Comparison of ENCODE assay signal across 15 cellular contexts in the genomic region with DNA sequence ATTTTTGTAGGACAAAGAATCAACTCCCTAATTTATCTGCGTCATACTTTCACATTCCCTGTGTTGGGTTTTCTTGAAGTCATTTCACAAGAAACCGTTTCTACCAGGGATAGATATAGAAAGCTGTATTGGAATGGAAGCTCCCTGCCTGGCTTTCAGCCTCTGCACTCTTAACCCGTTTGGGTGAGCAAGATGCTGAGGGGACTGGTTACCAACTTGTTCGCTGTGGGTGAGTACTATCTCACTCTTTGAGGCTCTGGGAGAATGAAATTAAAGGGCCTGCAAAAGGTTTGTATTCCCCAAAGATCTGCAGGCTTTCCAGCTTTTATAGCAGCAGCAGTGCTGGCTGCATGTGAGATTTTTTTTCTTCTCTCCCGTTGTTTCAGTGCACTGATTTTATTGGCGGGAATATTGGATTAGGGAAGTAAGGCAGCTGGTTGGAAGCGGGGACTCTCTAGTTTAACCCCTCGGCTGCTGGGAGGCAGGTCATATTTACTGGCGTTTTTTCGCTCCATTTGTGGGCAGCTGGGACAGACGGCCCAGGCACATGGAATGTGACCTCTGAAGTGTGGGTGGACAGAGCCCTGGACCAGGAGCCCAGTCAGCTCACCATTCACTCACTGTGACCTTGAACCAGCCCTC. TPM values are rescaled to one million over a fixed set of nuclear protein-coding genes. Genes with fewer than 3 reads are reported as not detected.
DNase-seq lines count a peak whose midpoint lies in the region; ATAC-seq lines count a peak whose summit lies in the region.
"Had no signal": no experiment of that assay in that cellular context is flagged by ENCODE, and none has a peak within 500 bp of the region (broad histone marks: within the 10 kb centered on the region; RNA-seq: fewer than 3 reads in every experiment).

No MANE protein-coding gene starts in this region.

- H3K4me1 ChIP-seq in adipocyte (ENCODE audit: control insufficient read depth, insufficient read depth, low read length) (peaks cover 7% of the 10 kb centered on the region), aorta (ENCODE audit: control insufficient read depth in 1 of 2, insufficient read depth in 2 of 2, low read length in 2 of 2) (no peaks in the 10 kb centered on the region)

- H3K36me3 Mint-ChIP-seq in activated T-cell treated with anti-CD3 and anti-CD28 coated beads, Interleukin-2, amount 50 U/mL, for 4 hours (ENCODE audit: insufficient read depth) = no peaks in the 10 kb centered on the region

- no peaks in the 10 kb centered on the region for H3K4me1 Mint-ChIP-seq in activated T-cell treated with anti-CD3 and anti-CD28 coated beads, Interleukin-2, amount 50 U/mL, for 4 hours (ENCODE audit: low read depth)
- H3K4me1 Mint-ChIP-seq: stimulated activated naive CD8-positive, alpha-beta T cell treated with anti-CD3 and anti-CD28 coated beads, Interleukin-15, amount 100 ng/mL, for 72 hours had no signal

- peaks cover 6% of the 10 kb centered on the region for H3K27me3 Mint-ChIP-seq in activated T-cell treated with anti-CD3 and anti-CD28 coated beads, Interleukin-2, amount 50 U/mL, for 4 hours (ENCODE audit: low read depth)

- H3K9ac ChIP-seq in adipocyte (ENCODE audit: low read length) = no peak overlapping the region

- H3K4me3 Mint-ChIP-seq in activated T-cell treated with anti-CD3 and anti-CD28 coated beads, Interleukin-2, amount 50 U/mL, for 4 hours = no peak overlapping the region
- H3K4me3 Mint-ChIP-seq: dendritic cell treated with granulocyte-macrophage colony-stimulating factor and Interleukin-4, amounts not matched to agents 40 ng/mL and 50 ng/mL, for 4 days; stimulated activated naive CD8-positive, alpha-beta T cell treated with anti-CD3 and anti-CD28 coated beads, Interleukin-15, amount 100 ng/mL, for 72 hours had no signal

- DNase-seq in left cardiac atrium (no peak), Right ventricle myocardium inferior (ENCODE audit: missing footprints) (no peak), adipocyte (ENCODE audit: low read depth) (no peak), left kidney (ENCODE audit: low read depth, low spot score) (peak; percentile 73), aorta (no peak), T-helper 1 cell (no peak)
- DNase-seq in activated T-cell treated with anti-CD3 and anti-CD28 coated beads, Interleukin-2, amount 50 U/mL, for 4 hours = no peak
- DNase-seq: activated naive CD4-positive, alpha-beta T cell treated with Interleukin-2 at 50 U/mL for 16 hours; heart right ventricle; NCI-H1105; PC-9; stimulated activated CD4-positive, alpha-beta T cell treated with anti-CD3 and anti-CD28 coated beads, Interleukin-1b, Interleukin-23, amount 100 ng/mL, for 48 hours; stimulated activated naive CD8-positive, alpha-beta T cell treated with anti-CD3 and anti-CD28 coated beads, Interleukin-15, amount 100 ng/mL, for 72 hours had no signal

- H3K9me3 ChIP-seq in adipocyte (ENCODE audit: control insufficient read depth, low read length) = no peaks in the 10 kb centered on the region
- H3K9me3 ChIP-seq in aorta (ENCODE audit: control insufficient read depth, low read length) = no peaks in the 10 kb centered on the region
- H3K9me3 ChIP-seq: heart right ventricle had no signal

- intact Hi-C loops in left cardiac atrium (cut with DNase I) = no loop called here
- intact Hi-C loops in Right ventricle myocardium inferior (cut with DNase I) = no loop called here
- intact Hi-C loops in aorta (cut with DNase I) = no loop called here

- WGBS in aorta, 2 donors = 4 to 6% methylated on average over 11 of the region's 11 CpGs

- ATAC-seq in left cardiac atrium (peak; percentile 24 to 53), Right ventricle myocardium inferior (no peak), aorta (ENCODE audit: low FRiP score) (peak; percentile 66), GM21529 (IDR thresholded peaks at IDR 0.05; ENCODE audit: unreplicated experiment) (no peak)
- no peak for ATAC-seq in activated T-cell treated with anti-CD3 and anti-CD28 coated beads, Interleukin-2, amount 50 U/mL, for 4 hours
- ATAC-seq: stimulated activated naive CD8-positive, alpha-beta T cell treated with anti-CD3 and anti-CD28 coated beads, Interleukin-15, amount 100 ng/mL, for 72 hours had no signal

- H3K4me3 ChIP-seq in adipocyte (ENCODE audit: low read length) (peak overlapping the region; percentile 52), aorta (ENCODE audit: low read length in 2 of 2) (peak overlapping the region in 1 of 2 donors; percentile 29)
- H3K4me3 ChIP-seq: PC-9 had no signal

- no peak overlapping the region for H3K27ac ChIP-seq in aorta (ENCODE audit: low read depth in 1 of 2, low read length in 2 of 2)
- H3K27ac ChIP-seq: heart right ventricle, PC-9 had no signal

- H3K36me3 ChIP-seq in adipocyte (ENCODE audit: control insufficient read depth, insufficient read depth, low read length, severe bottlenecking) (no peaks in the 10 kb centered on the region), aorta (ENCODE audit: control insufficient read depth in 1 of 2, insufficient read depth in 2 of 2, low read length in 1 of 2) (no peaks in the 10 kb centered on the region)
- H3K36me3 ChIP-seq: heart right ventricle had no signal

- no peaks in the 10 kb centered on the region for H3K9me3 Mint-ChIP-seq in activated T-cell treated with anti-CD3 and anti-CD28 coated beads, Interleukin-2, amount 50 U/mL, for 4 hours
- H3K9me3 Mint-ChIP-seq: dendritic cell treated with granulocyte-macrophage colony-stimulating factor and Interleukin-4, amounts not matched to agents 40 ng/mL and 50 ng/mL, for 4 days; stimulated activated naive CD8-positive, alpha-beta T cell treated with anti-CD3 and anti-CD28 coated beads, Interleukin-15, amount 100 ng/mL, for 72 hours had no signal

- H3K27me3 ChIP-seq in adipocyte (replicated peaks; ENCODE audit: control insufficient read depth, insufficient read depth, low read length) (peaks cover 17% of the 10 kb centered on the region), aorta (ENCODE audit: control insufficient read depth in 1 of 2, insufficient read depth in 2 of 2, low read length in 1 of 2) (no peaks in the 10 kb centered on the region)

RNA-seq across cellular contexts. Expression of a gene that starts 30.9 kb away (rescaled TPM):
- total RNA-seq in left cardiac atrium (10 to 100 TPM; 15.0 to 16.4 TPM), Right ventricle myocardium inferior (15.9 TPM), aorta (10 to 100 TPM; 10.9 to 16.2 TPM)
- polyA plus RNA-seq in aorta = 10 to 100 TPM in 1 of 2 donors, 1 to 10 TPM in 1; 9.1 to 11.7 TPM
- 10 to 100 TPM; 29.1 to 34.1 (median 31.7) TPM for total RNA-seq in activated T-cell treated with anti-CD3 and anti-CD28 coated beads, Interleukin-2, amount 50 U/mL, for 4 hours

RNA-seq across cellular contexts. Expression of a gene that starts 38.9 kb away (rescaled TPM):
- total RNA-seq in left cardiac atrium (100 to 1,000 TPM in 1 of 2 donors, 10 to 100 TPM in 1; 69.7 to 109 TPM), Right ventricle myocardium inferior (58.4 TPM), aorta (100 to 1,000 TPM; 162 to 188 TPM)
- 10 to 100 TPM; 39.7 to 88.4 TPM for polyA plus RNA-seq in aorta
- 100 to 1,000 TPM; 199 to 222 (median 212) TPM for total RNA-seq in activated T-cell treated with anti-CD3 and anti-CD28 coated beads, Interleukin-2, amount 50 U/mL, for 4 hours

RNA-seq across cellular contexts. Expression of a gene that starts 45.4 kb away (rescaled TPM):
- 10 to 100 TPM; 15.0 to 23.2 TPM for total RNA-seq in left cardiac atrium
- total RNA-seq in Right ventricle myocardium inferior = 3.4 TPM
- 1 to 10 TPM in 1 of 2 donors, under 1 TPM in 1; 0.29 to 1.0 TPM for total RNA-seq in aorta
- not detected for polyA plus RNA-seq in aorta
- under 1 TPM; 0.11 to 0.20 (median 0.16) TPM for total RNA-seq in activated T-cell treated with anti-CD3 and anti-CD28 coated beads, Interleukin-2, amount 50 U/mL, for 4 hours
- total RNA-seq: PC-9 had no signal

Comparison
In these comparisons a context has a peak if more than half of its experiments do, and no peak if none do; other contexts are left out.
1. ATAC-seq: peak in left cardiac atrium (2 of 2) and aorta (single experiment); none in Right ventricle myocardium inferior (single experiment), GM21529 (single experiment) and activated T-cell treated with anti-CD3 and anti-CD28 coated beads, Interleukin-2, amount 50 U/mL, for 4 hours (0 of 2).